In genomic region chr18:46152808-46153617, GRCh38 we compare ENCODE assay signal across 7 cellular contexts. TPM values are rescaled to one million over a fixed set of nuclear protein-coding genes. Genes with fewer than 3 reads are reported as not detected.
DNase-seq lines count a peak whose midpoint lies in the region; ATAC-seq and TF ChIP-seq lines count a peak whose summit lies in the region.

No MANE protein-coding gene starts in this region.

- no peak overlapping the region for H3K4me3 Mint-ChIP-seq in stimulated activated naive B cell treated with anti-CD40 and anti-IgM and Interleukin-4, amounts not matched to agents 10 μg/mL and 1 μg/mL and 100 μg/mL, for 72 hours

- TF ChIP-seq CTCF in OCI-LY3 (IDR thresholded peaks at IDR 0.05; ENCODE audit: low read depth, low read length) (no peak), heart left ventricle (IDR thresholded peaks at IDR 0.05) (no peak), vagina (IDR thresholded peaks at IDR 0.05) (no peak)

- TF ChIP-seq POLR2A in heart left ventricle (IDR thresholded peaks at IDR 0.05) (no peak), vagina (IDR thresholded peaks at IDR 0.05) (no peak)

- intact Hi-C loops in heart left ventricle (cut with DNase I) (loop anchor here in 3 of 10 donors (5.0 to 10.0 kb wide), 3 partner anchors 262 to 504 kb away; partner anchors contain the start of gene LOXHD1 (in 1 of the 3)), vagina (cut with DNase I) (loop anchor here (10.0 kb wide), 1 partner anchor 502 kb away; the partner anchor contains the start of gene LOXHD1)

- H3K4me1 Mint-ChIP-seq in stimulated activated naive B cell treated with anti-CD40 and anti-IgM and Interleukin-4, amounts not matched to agents 10 μg/mL and 1 μg/mL and 100 μg/mL, for 72 hours = peaks cover 19 to 38% of the 10 kb centered on the region in 2 donors

- H3K4me3 ChIP-seq in OCI-LY3 (ENCODE audit: low read length) = peak overlapping the region; percentile 50
- no peak overlapping the region for H3K4me3 ChIP-seq in heart left ventricle
- H3K4me3 ChIP-seq in vagina = no peak overlapping the region

- H2AFZ ChIP-seq in OCI-LY3 (ENCODE audit: low read depth, low read length) = peak overlapping the region; percentile 42

- no peaks in the 10 kb centered on the region for H3K79me2 ChIP-seq in OCI-LY3 (ENCODE audit: low read length)

- H3K9me3 Mint-ChIP-seq in stimulated activated naive B cell treated with anti-CD40 and anti-IgM and Interleukin-4, amounts not matched to agents 10 μg/mL and 1 μg/mL and 100 μg/mL, for 72 hours = no peaks in the 10 kb centered on the region

- ATAC-seq in heart left ventricle (peak in 3 of 4 donors; percentile 29 to 41 (median 32)), HG02981 (IDR thresholded peaks at IDR 0.05; ENCODE audit: unreplicated experiment) (no peak), GM19351 (IDR thresholded peaks at IDR 0.05; ENCODE audit: unreplicated experiment) (no peak)
- ATAC-seq in stimulated activated naive B cell treated with anti-CD40 and anti-IgM and Interleukin-4, amounts not matched to agents 10 μg/mL and 1 μg/mL and 100 μg/mL, for 72 hours (replicated peaks) = no peak

- no peaks in the 10 kb centered on the region for H3K27me3 ChIP-seq in OCI-LY3 (ENCODE audit: low read depth, low read length)
- H3K27me3 ChIP-seq in heart left ventricle = no peaks in the 10 kb centered on the region
- no peaks in the 10 kb centered on the region for H3K27me3 ChIP-seq in vagina

- H3K9ac ChIP-seq in OCI-LY3 (ENCODE audit: low read length) = peak overlapping the region; percentile 53

- WGBS in heart left ventricle, 4 donors = 50 to 63% (median 53%) methylated on average over 7 to 8 of the region's 8 CpGs

- H3K27ac ChIP-seq in OCI-LY3 (ENCODE audit: low read length) = peak overlapping the region; percentile 65
- H3K27ac ChIP-seq in heart left ventricle = peak overlapping the region in 1 of 12 donors; percentile 5
- no peak overlapping the region for H3K27ac ChIP-seq in vagina

- DNase-seq in HK-2 (ENCODE audit: unreplicated experiment) (peak; percentile 62), heart left ventricle (no peak), vagina (ENCODE audit: extremely low spot score in 2 of 2) (no peak)
- no peak for DNase-seq in stimulated activated naive B cell treated with anti-CD40 and anti-IgM and Interleukin-4, amounts not matched to agents 10 μg/mL and 1 μg/mL and 100 μg/mL, for 72 hours

- H3K36me3 Mint-ChIP-seq in stimulated activated naive B cell treated with anti-CD40 and anti-IgM and Interleukin-4, amounts not matched to agents 10 μg/mL and 1 μg/mL and 100 μg/mL, for 72 hours = peaks cover 0 to 3% of the 10 kb centered on the region in 2 donors

- no peaks in the 10 kb centered on the region for H3K27me3 Mint-ChIP-seq in stimulated activated naive B cell treated with anti-CD40 and anti-IgM and Interleukin-4, amounts not matched to agents 10 μg/mL and 1 μg/mL and 100 μg/mL, for 72 hours

- H3K4me1 ChIP-seq in OCI-LY3 (ENCODE audit: low read length) (peaks cover 71% of the 10 kb centered on the region), heart left ventricle (peaks cover 0 to 14% (median 0%) of the 10 kb centered on the region in 12 donors), vagina (no peaks in the 10 kb centered on the region)

- H4K20me1 ChIP-seq in OCI-LY3 (ENCODE audit: insufficient read depth, low read length) = no peaks in the 10 kb centered on the region

- H3K36me3 ChIP-seq in OCI-LY3 (replicated peaks; ENCODE audit: low read depth, low read length) = peaks cover 12% of the 10 kb centered on the region
- H3K36me3 ChIP-seq in heart left ventricle = no peaks in the 10 kb centered on the region
- H3K36me3 ChIP-seq in vagina = no peaks in the 10 kb centered on the region

- peak overlapping the region; percentile 14 for H3K27ac Mint-ChIP-seq in stimulated activated naive B cell treated with anti-CD40 and anti-IgM and Interleukin-4, amounts not matched to agents 10 μg/mL and 1 μg/mL and 100 μg/mL, for 72 hours

- no peaks in the 10 kb centered on the region for H3K9me3 ChIP-seq in OCI-LY3 (ENCODE audit: insufficient read depth, low read length)
- H3K9me3 ChIP-seq in heart left ventricle = no peaks in the 10 kb centered on the region
- no peaks in the 10 kb centered on the region for H3K9me3 ChIP-seq in vagina

- peak overlapping the region; percentile 71 for H3K4me2 ChIP-seq in OCI-LY3 (ENCODE audit: low read length)

RNA-seq across cellular contexts. Expression of gene HAUS1, which starts 48.8 kb away (rescaled TPM):
- total RNA-seq in heart left ventricle (10 to 100 TPM in 4 of 9 donors, 1 to 10 TPM in 5; 6.7 to 15.1 (median 9.5) TPM), vagina (20.9 TPM)
- polyA plus RNA-seq in heart left ventricle = 10 to 100 TPM; 13.0 to 18.6 TPM

RNA-seq across cellular contexts. Expression of gene ATP5F1A, which starts 54.9 kb away (rescaled TPM):
- total RNA-seq in heart left ventricle (1,000 to 10,000 TPM; 1,078 to 3,149 (median 1,758) TPM), vagina (247 TPM)
- polyA plus RNA-seq in heart left ventricle = 1,000 to 10,000 TPM in 1 of 2 donors, 100 to 1,000 TPM in 1; 926 to 1,050 TPM

Comparison
In these comparisons a context has a peak if more than half of its experiments do, and no peak if none do; other contexts are left out.
1. ATAC-seq: peak in heart left ventricle (3 of 4); none in stimulated activated naive B cell treated with anti-CD40 and anti-IgM and Interleukin-4, amounts not matched to agents 10 μg/mL and 1 μg/mL and 100 μg/mL, for 72 hours (0 of 2), HG02981 (single experiment) and GM19351 (single experiment).